In the genomic region with DNA sequence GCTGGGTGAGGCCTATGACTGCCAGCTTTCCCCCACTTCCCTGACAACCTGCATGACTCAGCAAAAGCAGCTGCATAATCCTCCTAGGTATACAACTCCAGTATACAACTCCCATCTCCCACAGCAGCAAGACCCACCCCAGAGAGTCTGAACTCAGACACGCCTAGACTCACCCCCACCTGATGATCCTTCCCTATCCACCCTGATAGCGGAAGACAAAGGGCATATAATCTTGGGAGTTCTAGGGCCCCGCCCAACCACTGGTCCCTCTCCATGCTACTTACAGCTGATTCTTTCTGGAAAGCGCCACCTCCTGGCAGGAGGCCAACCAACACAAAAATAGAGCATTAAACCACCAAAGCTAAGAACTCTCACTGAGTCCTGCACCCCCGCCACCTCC, we compare ENCODE assay signal across 19 cellular contexts.
DNase-seq lines count a peak whose midpoint lies in the region; ATAC-seq, FAIRE-seq and TF ChIP-seq lines count a peak whose summit lies in the region.
"Had no signal": no experiment of that assay in that cellular context is flagged by ENCODE, and none has a peak within 500 bp of the region (broad histone marks: within the 10 kb centered on the region; RNA-seq: fewer than 3 reads in every experiment).

No MANE protein-coding gene starts in this region.

- no peaks in the 10 kb centered on the region for H3K9me3 ChIP-seq in A549
- H3K9me3 ChIP-seq in endodermal cell (ENCODE audit: control insufficient read depth, low read length), result no peaks in the 10 kb centered on the region
- H3K9me3 ChIP-seq in spleen, result peaks cover 0 to 10% (median 0%) of the 10 kb centered on the region in 8 donors
- H3K9me3 ChIP-seq: colonic mucosa, SJSA1, stomach had no signal

- peaks cover 9% of the 10 kb centered on the region for H3K4me1 Mint-ChIP-seq in endodermal cell
- H3K4me1 Mint-ChIP-seq in MCF 10A (ENCODE audit: insufficient read depth, unreplicated experiment), result no peaks in the 10 kb centered on the region
- H3K4me1 Mint-ChIP-seq: naive thymus-derived CD8-positive, alpha-beta T cell had no signal

- POLR2A ChIA-PET in A549 (lab: Yijun Ruan, JAX), result no interaction called here
- POLR2A ChIA-PET in MCF 10A (lab: Yijun Ruan, JAX), result no interaction called here

- intact Hi-C loops in spleen (cut with DNase I; ENCODE audit: low total_unique reads) (no loop called here), MCF 10A (cut with micrococcal nuclease) (no loop called here)

- no peak for TF ChIP-seq RAD21 in A549 (conservative IDR thresholded peaks at IDR 0.05 in 1 of 2, IDR thresholded peaks at IDR 0.05 in 1 of 2)

- no peaks in the 10 kb centered on the region for H3K36me3 ChIP-seq in endodermal cell (ENCODE audit: control insufficient read depth, insufficient read depth, low read length)
- no peaks in the 10 kb centered on the region for H3K36me3 ChIP-seq in brain microvascular endothelial cell (replicated peaks)
- H3K36me3 ChIP-seq in spleen, result no peaks in the 10 kb centered on the region
- H3K36me3 ChIP-seq: colonic mucosa, SJSA1, stomach had no signal

- DNase-seq in A549 (ENCODE audit: low read depth in 1 of 2, low spot score in 1 of 2) (peak in 1 of 2 experiments; percentile 5), Caki2 (ENCODE audit: low read depth) (peak; percentile 2), NAMALWA (ENCODE audit: low spot score) (peak; percentile 32), endodermal cell (peak; percentile 75), brain microvascular endothelial cell (no peak), spleen (no peak), MCF 10A (ENCODE audit: unreplicated experiment) (no peak)
- DNase-seq: AML-193; colonic mucosa; hippocampal formation; kidney glomerular epithelial cell; naive thymus-derived CD8-positive, alpha-beta T cell; NCI-H187 treated with DMSO at 0.1 percent for 48 hours; NCI-H446; stimulated activated CD4-positive, alpha-beta T cell treated with anti-CD3 and anti-CD28 coated beads, Interleukin-2, amount 100 ng/mL, for 48 hours; stomach had no signal

- H3K4me3 Mint-ChIP-seq in endodermal cell, result no peak overlapping the region
- no peak overlapping the region for H3K4me3 Mint-ChIP-seq in MCF 10A (ENCODE audit: unreplicated experiment)
- H3K4me3 Mint-ChIP-seq: naive thymus-derived CD8-positive, alpha-beta T cell had no signal

- H3K27ac ChIP-seq in A549, result peak overlapping the region in 1 of 2 experiments; percentile 33; a peak in 1 of 6 replicates
- no peak overlapping the region for H3K27ac ChIP-seq in endodermal cell (ENCODE audit: low read depth, low read length)
- H3K27ac ChIP-seq in brain microvascular endothelial cell, result no peak overlapping the region
- no peak overlapping the region for H3K27ac ChIP-seq in spleen
- H3K27ac ChIP-seq: colonic mucosa, parathyroid adenoma, SJSA1, stomach had no signal

- H3K9me3 Mint-ChIP-seq in endodermal cell (peaks cover 12% of the 10 kb centered on the region), MCF 10A (ENCODE audit: unreplicated experiment) (peaks cover 60% of the 10 kb centered on the region)

- H3K4me3 ChIP-seq in A549 (no peak overlapping the region), endodermal cell (ENCODE audit: low read length) (no peak overlapping the region), brain microvascular endothelial cell (ENCODE audit: low read depth, low read length) (no peak overlapping the region), spleen (no peak overlapping the region)
- H3K4me3 ChIP-seq: colonic mucosa, SJSA1, stomach had no signal

- TF ChIP-seq CTCF in A549 (IDR thresholded peaks at IDR 0.05), result no peak
- peak; percentile 52 for TF ChIP-seq CTCF in endodermal cell (conservative IDR thresholded peaks at IDR 0.05)
- TF ChIP-seq CTCF in brain microvascular endothelial cell (IDR thresholded peaks at IDR 0.05; ENCODE audit: low read depth, low read length, missing control alignments), result no peak
- no peak for TF ChIP-seq CTCF in spleen (IDR thresholded peaks at IDR 0.05 in 8 of 11, conservative IDR thresholded peaks at IDR 0.05 in 3 of 11)
- no peak for TF ChIP-seq CTCF in MCF 10A (IDR thresholded peaks at IDR 0.05; ENCODE audit: unreplicated experiment)

- CTCF ChIA-PET in A549 (lab: Yijun Ruan, JAX) (no interaction called here), MCF 10A (lab: Yijun Ruan, JAX) (interaction anchor here (0.6 to 0.9 kb wide), 2 partner anchors 31 to 553 kb away, joined by 3 read pairs; no protein-coding TSS in a partner anchor)

- H3K36me3 Mint-ChIP-seq in endodermal cell (ENCODE audit: low read depth), result no peaks in the 10 kb centered on the region
- H3K36me3 Mint-ChIP-seq in MCF 10A (ENCODE audit: insufficient read depth, unreplicated experiment), result no peaks in the 10 kb centered on the region
- H3K36me3 Mint-ChIP-seq: naive thymus-derived CD8-positive, alpha-beta T cell had no signal

- H3K9ac ChIP-seq in endodermal cell (ENCODE audit: extremely low read depth, low read length, poor library complexity, severe bottlenecking), result no peak overlapping the region
- H3K9ac ChIP-seq: parathyroid adenoma had no signal

- no peak for TF ChIP-seq POLR2A in A549 (IDR thresholded peaks at IDR 0.05; ENCODE audit: low read length)
- TF ChIP-seq POLR2A in spleen (IDR thresholded peaks at IDR 0.05), result no peak

- no peak for FAIRE-seq in A549 (lab: Jason Lieb, UNC)
- FAIRE-seq: endometrium had no signal

- ATAC-seq in A549, result no peak
- ATAC-seq: naive thymus-derived CD8-positive, alpha-beta T cell had no signal

- H3K4me2 ChIP-seq in A549, result no peak overlapping the region

- no peak for TF ChIP-seq EP300 in A549 (IDR thresholded peaks at IDR 0.05)

- no peaks in the 10 kb centered on the region for H3K27me3 Mint-ChIP-seq in endodermal cell (ENCODE audit: insufficient read depth)
- no peaks in the 10 kb centered on the region for H3K27me3 Mint-ChIP-seq in MCF 10A (ENCODE audit: insufficient read depth, unreplicated experiment)

- no TSS peak for BruUV-seq in MCF 10A (replicated peaks; lab: Mats Ljungman, UMichigan)

- in situ Hi-C loops in Caki2 (cut with HindIII; ENCODE audit: low pct_unique_long_range_greater_than_20kb, low sequenced_read_pairs) (no loop called here), brain microvascular endothelial cell (cut with HindIII; ENCODE audit: low pct_ligation_motif_present, low sequenced_read_pairs) (no loop called here)

- H3K27me3 ChIP-seq in endodermal cell (ENCODE audit: control insufficient read depth, insufficient read depth, low read length, poor library complexity, severe bottlenecking) (no peaks in the 10 kb centered on the region), brain microvascular endothelial cell (replicated peaks) (no peaks in the 10 kb centered on the region), spleen (replicated peaks in 1 of 7) (no peaks in the 10 kb centered on the region)
- H3K27me3 ChIP-seq: colonic mucosa, SJSA1, stomach had no signal

- 88% methylated on average over 5 of the region's 5 CpGs for WGBS in A549 (ENCODE audit: missing lambda C conversion rate)
- WGBS in endodermal cell (ENCODE audit: insufficient coverage in 1 of 2, insufficient read length in 1 of 2), 2 experiments, result 96 to 100% methylated on average over 1 to 5 of the region's 5 CpGs
- 88 to 98% (median 95%) methylated on average over 5 of the region's 5 CpGs for WGBS in spleen, 5 donors

- H3K4me1 ChIP-seq in A549 (no peaks in the 10 kb centered on the region), endodermal cell (ENCODE audit: control insufficient read depth, insufficient read depth, low read length) (no peaks in the 10 kb centered on the region), spleen (no peaks in the 10 kb centered on the region)
- H3K4me1 ChIP-seq: colonic mucosa, parathyroid adenoma, SJSA1, stomach had no signal

- H3K27ac Mint-ChIP-seq in endodermal cell (no peak overlapping the region), MCF 10A (ENCODE audit: low read depth, unreplicated experiment) (no peak overlapping the region)
- H3K27ac Mint-ChIP-seq: naive thymus-derived CD8-positive, alpha-beta T cell had no signal

TF ChIP-seq in A549, 52 proteins besides CTCF, POLR2A, EP300 and RAD21:
- TF ChIP-seq NFE2L2 (conservative IDR thresholded peaks at IDR 0.05; ENCODE audit: low read length) (peak; percentile 64; the same call in 1 of the 2 replicates), MAFK (IDR thresholded peaks at IDR 0.05; ENCODE audit: partially characterized antibody) (peak; percentile 69), CBX8 (IDR thresholded peaks at IDR 0.05) (no peak)

Comparison
In these comparisons a context has a peak if more than half of its experiments do, and no peak if none do; other contexts are left out.
1. DNase-seq: peak in Caki2 (single experiment), NAMALWA (single experiment) and endodermal cell (single experiment); none in brain microvascular endothelial cell (single experiment), spleen (single experiment) and MCF 10A (single experiment).